Comparison of ENCODE assay signal across 1 cellular context in genomic region chr10:119305860-119306513, GRCh38.
TF ChIP-seq lines count a peak whose summit lies in the region.

No MANE protein-coding gene starts in this region.

TF ChIP-seq in GM12878, 131 proteins besides CTCF, POLR2A, EP300 and RAD21 (continued from another document):
- TF ChIP-seq E2F8 (IDR thresholded peaks at IDR 0.05; ENCODE audit: low read depth, partially characterized antibody), result no peak
- 0 out of 2 replicates have a peak, but pooled peaks have one; percentile 34 for TF ChIP-seq MEF2A (IDR thresholded peaks at IDR 0.05; ENCODE audit: insufficient read depth, low read depth, low read length)
- TF ChIP-seq BACH1 (IDR thresholded peaks at IDR 0.05; ENCODE audit: borderline replicate concordance), result no peak
- peak; percentile 53 for TF ChIP-seq BCL11A (IDR thresholded peaks at IDR 0.05; ENCODE audit: low read depth, low read length)
- 0 out of 2 replicates have a peak, but pooled peaks have one; percentile 73 for TF ChIP-seq RCOR1 (conservative IDR thresholded peaks at IDR 0.05; ENCODE audit: low read depth, low read length)
- peak; percentile 11 for TF ChIP-seq BCL3 (IDR thresholded peaks at IDR 0.05; ENCODE audit: borderline replicate concordance, insufficient read depth, low read depth, low read length, poor library complexity, severe bottlenecking)
- peak; percentile 84 for TF ChIP-seq IKZF1 (conservative IDR thresholded peaks at IDR 0.05)
- TF ChIP-seq ETV6 (conservative IDR thresholded peaks at IDR 0.05 in 1 of 2, IDR thresholded peaks at IDR 0.05 in 1 of 2; ENCODE audit: borderline replicate concordance in 1 of 2, low read depth in 1 of 2), result peak in 1 of 2 experiments; percentile 98; a peak in 2 of 4 replicates
- no peak for TF ChIP-seq NR2C2 (IDR thresholded peaks at IDR 0.05; ENCODE audit: borderline replicate concordance, control insufficient read depth, insufficient read length, low read depth)
- TF ChIP-seq RELA (IDR thresholded peaks at IDR 0.05; ENCODE audit: borderline replicate concordance, partially characterized antibody), result no peak
- TF ChIP-seq ZNF217 (IDR thresholded peaks at IDR 0.05), result peak; percentile 84
- TF ChIP-seq ATF7 (IDR thresholded peaks at IDR 0.05; ENCODE audit: low read depth), result peak; percentile 84
- TF ChIP-seq MYC (IDR thresholded peaks at IDR 0.05; ENCODE audit: insufficient read depth, insufficient read length, insufficient replicate concordance, low read length, severe bottlenecking), result no peak
